In the genomic region with DNA sequence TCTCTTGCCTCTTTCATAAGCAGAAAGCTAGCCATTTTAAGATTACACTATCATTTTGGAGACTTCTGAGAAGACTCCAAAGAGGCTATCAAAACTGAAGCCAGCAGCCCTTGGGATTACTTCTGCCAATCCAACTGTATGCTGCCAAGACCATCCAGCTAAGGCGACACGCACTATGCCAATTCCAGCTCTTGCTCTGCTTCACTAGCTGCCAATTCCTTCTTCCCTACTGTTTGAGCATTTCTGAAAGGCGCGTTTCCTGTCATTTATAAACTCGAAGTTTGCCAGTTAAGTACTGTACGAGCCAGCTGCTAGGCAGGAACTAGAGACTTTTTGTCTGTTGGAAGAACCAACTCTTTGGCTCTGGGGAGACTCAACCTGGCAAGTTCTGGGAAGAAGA, we compare ENCODE assay signal across 13 cellular contexts. TPM values are rescaled to one million over a fixed set of nuclear protein-coding genes. Genes with fewer than 3 reads are reported as not detected.
DNase-seq lines count a peak whose midpoint lies in the region; TF ChIP-seq lines count a peak whose summit lies in the region.
"Had no signal": no experiment of that assay in that cellular context is flagged by ENCODE, and none has a peak within 500 bp of the region (broad histone marks: within the 10 kb centered on the region; RNA-seq: fewer than 3 reads in every experiment).

No MANE protein-coding gene starts in this region.

- H3K9me3 ChIP-seq in endodermal cell (ENCODE audit: control insufficient read depth, low read length): peaks cover 20% of the 10 kb centered on the region
- H3K9me3 ChIP-seq in osteoblast (ENCODE audit: low read depth, low read length): peaks cover 2% of the 10 kb centered on the region
- H3K9me3 ChIP-seq: right atrium auricular region, suprapubic skin had no signal

- H2AFZ ChIP-seq in osteoblast (ENCODE audit: low read length): no peak overlapping the region

- peak overlapping the region; percentile 13 for H3K27ac Mint-ChIP-seq in endodermal cell
- H3K27ac Mint-ChIP-seq: activated naive CD8-positive, alpha-beta T cell treated with anti-CD3 and anti-CD28 coated beads, Interleukin-2, amount 10 ng/mL, durations not matched to agents 7 days and 5 days had no signal

- H3K4me1 Mint-ChIP-seq in endodermal cell: peaks cover 3% of the 10 kb centered on the region
- H3K4me1 Mint-ChIP-seq: central memory CD8-positive, alpha-beta T cell; neural crest cell had no signal

- no peak overlapping the region for H3K9ac ChIP-seq in endodermal cell (ENCODE audit: extremely low read depth, low read length, poor library complexity, severe bottlenecking)

- no peaks in the 10 kb centered on the region for H3K79me2 ChIP-seq in osteoblast (ENCODE audit: insufficient read depth, low read length)

- peaks cover 88% of the 10 kb centered on the region for H3K36me3 ChIP-seq in endodermal cell (ENCODE audit: control insufficient read depth, insufficient read depth, low read length)
- H3K36me3 ChIP-seq in osteoblast (ENCODE audit: insufficient read depth, low read length): peaks cover 9% of the 10 kb centered on the region
- H3K36me3 ChIP-seq: right atrium auricular region, suprapubic skin had no signal

- H3K27me3 Mint-ChIP-seq in endodermal cell (ENCODE audit: insufficient read depth): no peaks in the 10 kb centered on the region

- H3K4me2 ChIP-seq in osteoblast (ENCODE audit: insufficient read depth, low read length): no peak overlapping the region

- no peaks in the 10 kb centered on the region for H3K9me3 Mint-ChIP-seq in endodermal cell
- H3K9me3 Mint-ChIP-seq: activated naive CD8-positive, alpha-beta T cell treated with anti-CD3 and anti-CD28 coated beads, Interleukin-2, amount 10 ng/mL, durations not matched to agents 7 days and 5 days; central memory CD8-positive, alpha-beta T cell had no signal

- H3K4me3 ChIP-seq in endodermal cell (ENCODE audit: low read length): no peak overlapping the region
- no peak overlapping the region for H3K4me3 ChIP-seq in osteoblast (ENCODE audit: insufficient read depth, low read length)
- H3K4me3 ChIP-seq: right atrium auricular region, suprapubic skin had no signal

- TF ChIP-seq CTCF in endodermal cell (conservative IDR thresholded peaks at IDR 0.05): no peak
- no peak for TF ChIP-seq CTCF in osteoblast (IDR thresholded peaks at IDR 0.05; ENCODE audit: extremely low read depth, low read depth, low read length)

- H3K36me3 Mint-ChIP-seq in endodermal cell (ENCODE audit: low read depth): peaks cover 86% of the 10 kb centered on the region
- H3K36me3 Mint-ChIP-seq: activated naive CD8-positive, alpha-beta T cell treated with anti-CD3 and anti-CD28 coated beads, Interleukin-2, amount 10 ng/mL, durations not matched to agents 7 days and 5 days had no signal

- peak; percentile 46 for DNase-seq in Daoy (ENCODE audit: low read depth)
- DNase-seq in NCI-H446 treated with DMSO at 0.1 percent for 48 hours (lab: John Stamatoyannopoulos, UW): peak; percentile 96
- DNase-seq in endodermal cell: no peak
- no peak for DNase-seq in osteoblast (ENCODE audit: insufficient read length, low spot score, missing footprints)
- no peak for DNase-seq in H4 (ENCODE audit: low spot score)
- no peak for DNase-seq in iPS-NIHi11 (ENCODE audit: low spot score)
- no peak for DNase-seq in central memory CD4-positive, alpha-beta T cell
- DNase-seq: activated naive CD8-positive, alpha-beta T cell treated with anti-CD3 and anti-CD28 coated beads, Interleukin-2, amount 10 ng/mL, durations not matched to agents 7 days and 5 days; NCI-H2171 treated with DMSO at 0.1 percent for 48 hours had no signal

- WGBS in endodermal cell (ENCODE audit: insufficient coverage in 1 of 2, insufficient read length in 1 of 2), 2 experiments: 95% methylated on average over 4 to 6 of the region's 6 CpGs

- no peaks in the 10 kb centered on the region for H3K27me3 ChIP-seq in endodermal cell (ENCODE audit: control insufficient read depth, insufficient read depth, low read length, poor library complexity, severe bottlenecking)
- H3K27me3 ChIP-seq in osteoblast (ENCODE audit: insufficient read depth, low read length): no peaks in the 10 kb centered on the region
- H3K27me3 ChIP-seq: right atrium auricular region, suprapubic skin had no signal

- no peaks in the 10 kb centered on the region for H3K4me1 ChIP-seq in endodermal cell (ENCODE audit: control insufficient read depth, insufficient read depth, low read length)
- H3K4me1 ChIP-seq in osteoblast (ENCODE audit: insufficient read depth, low read length): peaks cover 45% of the 10 kb centered on the region

- no peak overlapping the region for H3K4me3 Mint-ChIP-seq in endodermal cell
- H3K4me3 Mint-ChIP-seq: activated naive CD8-positive, alpha-beta T cell treated with anti-CD3 and anti-CD28 coated beads, Interleukin-2, amount 10 ng/mL, durations not matched to agents 7 days and 5 days; central memory CD8-positive, alpha-beta T cell; neural crest cell had no signal

- H4K20me1 ChIP-seq in osteoblast (ENCODE audit: insufficient read depth, low read length): peaks cover 3% of the 10 kb centered on the region

- H3K27ac ChIP-seq in endodermal cell (ENCODE audit: low read depth, low read length) (no peak overlapping the region), osteoblast (ENCODE audit: low read depth, low read length) (peak overlapping the region; percentile 89)
- H3K27ac ChIP-seq: suprapubic skin had no signal

RNA-seq across cellular contexts. Expression of gene MALSU1, which starts 36.5 kb away (rescaled TPM):
- total RNA-seq in Daoy (2014; rRNA removed; shearing (Covaris generic)): 146 and 158 TPM in 2 replicates
- 10 to 100 TPM; 73.5 to 87.4 TPM for total RNA-seq in endodermal cell
- 69.1 TPM for polyA plus RNA-seq in endodermal cell (2013, experiment 1 of 2)
- polyA plus RNA-seq in endodermal cell (2013, experiment 2 of 2): 64.2 TPM
- 38.4 and 43.6 TPM in 2 replicates for total RNA-seq in osteoblast
- 158 and 178 TPM in 2 replicates for total RNA-seq in H4 (2014; rRNA removed; shearing (Covaris generic))

Comparison
In these comparisons a context has a peak if more than half of its experiments do, and no peak if none do; other contexts are left out.
1. DNase-seq: peak in Daoy (single experiment) and NCI-H446 treated with DMSO at 0.1 percent for 48 hours (single experiment); none in endodermal cell (single experiment), osteoblast (single experiment), H4 (single experiment), iPS-NIHi11 (single experiment) and central memory CD4-positive, alpha-beta T cell (single experiment).